ENCODE assay signal across 10 cellular contexts in the genomic region with DNA sequence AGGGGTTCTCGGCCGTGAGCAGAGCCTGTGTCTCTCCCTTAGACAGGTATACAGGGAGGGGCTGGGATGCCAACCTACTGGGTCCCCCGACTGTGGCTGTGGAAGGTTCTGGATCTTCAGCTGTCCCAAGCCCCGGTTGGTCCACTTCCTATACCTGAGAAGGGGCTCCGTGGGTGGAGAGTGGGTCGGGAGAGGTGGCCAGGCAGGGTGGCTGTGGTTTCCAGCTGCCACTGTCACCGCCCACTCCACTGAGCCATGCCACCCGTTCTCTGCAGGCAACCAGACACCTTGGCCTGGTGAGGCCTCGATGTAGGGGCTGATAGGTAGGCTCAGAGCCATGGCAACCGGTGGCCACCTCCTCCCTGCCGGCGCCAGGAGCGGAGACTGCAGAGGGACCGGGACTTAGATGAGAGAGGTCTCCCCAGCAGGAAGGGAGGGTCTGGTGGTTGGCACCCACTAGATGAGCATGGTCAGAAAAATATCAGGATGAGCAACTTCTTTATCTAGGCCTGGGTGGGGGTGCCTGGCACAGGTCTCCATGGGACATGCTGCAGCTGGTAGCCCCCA. TPM values are rescaled to one million over a fixed set of nuclear protein-coding genes. Genes with fewer than 3 reads are reported as not detected.
DNase-seq lines count a peak whose midpoint lies in the region; ATAC-seq, FAIRE-seq and TF ChIP-seq lines count a peak whose summit lies in the region.
"Had no signal": no experiment of that assay in that cellular context is flagged by ENCODE, and none has a peak within 500 bp of the region (broad histone marks: within the 10 kb centered on the region; RNA-seq: fewer than 3 reads in every experiment).

No MANE protein-coding gene starts in this region.

- WGBS in heart left ventricle, 4 donors = 43 to 74% (median 59%) methylated on average over 10 to 14 of the region's 14 CpGs

- intact Hi-C loops in heart left ventricle (cut with DNase I) (loop anchor here in 2 of 10 donors (5.0 to 10.0 kb wide), 3 partner anchors 52 to 73 kb away; a partner anchor contains a TSS), Right ventricle myocardium superior (cut with DNase I) (no loop called here)
- intact Hi-C loops in dendritic cell treated with granulocyte-macrophage colony-stimulating factor and Interleukin-4, amounts not matched to agents 40 ng/mL and 50 ng/mL, for 4 days (cut with micrococcal nuclease) = no loop called here

- H3K9me3 ChIP-seq in heart left ventricle = no peaks in the 10 kb centered on the region

- peak in 1 of 5 donors; percentile 40 for DNase-seq in heart left ventricle
- DNase-seq in Right ventricle myocardium superior = no peak
- DNase-seq in osteocyte (ENCODE audit: extremely low spot score, unreplicated experiment) = no peak
- no peak for DNase-seq in urothelium cell line (ENCODE audit: low spot score)
- DNase-seq in RPMI8226 = no peak
- no peak for DNase-seq in COLO668 (lab: John Stamatoyannopoulos, UW; ENCODE audit: unreplicated experiment)
- DNase-seq: naive thymus-derived CD4-positive, alpha-beta T cell; stimulated activated CD4-positive, alpha-beta T cell treated with anti-CD3 and anti-CD28 coated beads, Interleukin-1b, Interleukin-23, amount 100 ng/mL, for 48 hours had no signal

- no peak for TF ChIP-seq POLR2A in heart left ventricle (IDR thresholded peaks at IDR 0.05)

- ATAC-seq in heart left ventricle (no peak), Right ventricle myocardium superior (ENCODE audit: poor library complexity) (no peak), HG03469 (IDR thresholded peaks at IDR 0.05; ENCODE audit: unreplicated experiment) (no peak)
- ATAC-seq: naive thymus-derived CD4-positive, alpha-beta T cell had no signal

- no peak overlapping the region for H3K4me3 Mint-ChIP-seq in dendritic cell treated with granulocyte-macrophage colony-stimulating factor and Interleukin-4, amounts not matched to agents 40 ng/mL and 50 ng/mL, for 4 days
- no peak overlapping the region for H3K4me3 Mint-ChIP-seq in osteocyte (ENCODE audit: unreplicated experiment)
- H3K4me3 Mint-ChIP-seq: naive thymus-derived CD4-positive, alpha-beta T cell had no signal

- H3K4me1 ChIP-seq in heart left ventricle = peaks cover 32 to 84% (median 74%) of the 10 kb centered on the region in 12 donors

- peak; percentile 13 for FAIRE-seq in urothelium cell line (lab: Jason Lieb, UNC)

- peaks cover 0 to 33% (median 18%) of the 10 kb centered on the region in 9 donors for H3K36me3 ChIP-seq in heart left ventricle

- no peak overlapping the region for H3K4me3 ChIP-seq in heart left ventricle

- peaks cover 44% of the 10 kb centered on the region for H3K4me1 Mint-ChIP-seq in dendritic cell treated with granulocyte-macrophage colony-stimulating factor and Interleukin-4, amounts not matched to agents 40 ng/mL and 50 ng/mL, for 4 days (ENCODE audit: low read depth)
- peaks cover 75% of the 10 kb centered on the region for H3K4me1 Mint-ChIP-seq in osteocyte (ENCODE audit: unreplicated experiment)

- no peak for TF ChIP-seq CTCF in heart left ventricle (IDR thresholded peaks at IDR 0.05)
- no peak for TF ChIP-seq CTCF in osteocyte (IDR thresholded peaks at IDR 0.05)

- H3K36me3 Mint-ChIP-seq in dendritic cell treated with granulocyte-macrophage colony-stimulating factor and Interleukin-4, amounts not matched to agents 40 ng/mL and 50 ng/mL, for 4 days (ENCODE audit: low read depth) = peaks cover 52% of the 10 kb centered on the region
- H3K36me3 Mint-ChIP-seq in osteocyte (ENCODE audit: unreplicated experiment) = peaks cover 7% of the 10 kb centered on the region

- H3K27me3 ChIP-seq in heart left ventricle = no peaks in the 10 kb centered on the region

- no peaks in the 10 kb centered on the region for H3K27me3 Mint-ChIP-seq in dendritic cell treated with granulocyte-macrophage colony-stimulating factor and Interleukin-4, amounts not matched to agents 40 ng/mL and 50 ng/mL, for 4 days
- no peaks in the 10 kb centered on the region for H3K27me3 Mint-ChIP-seq in osteocyte (ENCODE audit: unreplicated experiment)
- H3K27me3 Mint-ChIP-seq: naive thymus-derived CD4-positive, alpha-beta T cell had no signal

- H3K9me3 Mint-ChIP-seq in dendritic cell treated with granulocyte-macrophage colony-stimulating factor and Interleukin-4, amounts not matched to agents 40 ng/mL and 50 ng/mL, for 4 days = no peaks in the 10 kb centered on the region
- no peaks in the 10 kb centered on the region for H3K9me3 Mint-ChIP-seq in osteocyte (ENCODE audit: unreplicated experiment)
- H3K9me3 Mint-ChIP-seq: naive thymus-derived CD4-positive, alpha-beta T cell had no signal

- H3K27ac Mint-ChIP-seq in dendritic cell treated with granulocyte-macrophage colony-stimulating factor and Interleukin-4, amounts not matched to agents 40 ng/mL and 50 ng/mL, for 4 days = peak overlapping the region; percentile 13
- peak overlapping the region; percentile 95 for H3K27ac Mint-ChIP-seq in osteocyte (ENCODE audit: unreplicated experiment)

- peak overlapping the region; percentile 90 to 100 (median 98) for H3K27ac ChIP-seq in heart left ventricle

RNA-seq across cellular contexts. Expression of a gene that starts 53.8 kb away (rescaled TPM):
- total RNA-seq in heart left ventricle = 100 to 1,000 TPM in 4 of 9 donors, 10 to 100 TPM in 5; 67.9 to 147 (median 94.7) TPM
- 100 to 1,000 TPM in 1 of 2 donors, 10 to 100 TPM in 1; 54.9 to 119 TPM for polyA plus RNA-seq in heart left ventricle
- 78.6 TPM for total RNA-seq in Right ventricle myocardium superior
- 103 and 105 TPM in 2 replicates for total RNA-seq in osteocyte

RNA-seq across cellular contexts. Expression of a gene that starts 57.1 kb away (rescaled TPM):
- total RNA-seq in heart left ventricle = 10 to 100 TPM; 25.2 to 83.6 (median 39.7) TPM
- 10 to 100 TPM; 26.7 to 53.4 TPM for polyA plus RNA-seq in heart left ventricle
- 31.0 TPM for total RNA-seq in Right ventricle myocardium superior
- total RNA-seq in osteocyte = 33.4 and 38.0 TPM in 2 replicates
